Comparison of ENCODE assay signal across 9 cellular contexts in genomic region chr3:195119461-195120198, GRCh38.
DNase-seq lines count a peak whose midpoint lies in the region; ATAC-seq and TF ChIP-seq lines count a peak whose summit lies in the region.
"Had no signal": no experiment of that assay in that cellular context is flagged by ENCODE, and none has a peak within 500 bp of the region (broad histone marks: within the 10 kb centered on the region; RNA-seq: fewer than 3 reads in every experiment).

No MANE protein-coding gene starts in this region.

- H3K9me2 ChIP-seq in Karpas-422 (replicated peaks; ENCODE audit: insufficient read depth, low read length) = no peaks in the 10 kb centered on the region

- H3K9me3 ChIP-seq in HEK293 (ENCODE audit: control insufficient read depth, insufficient read depth, low read depth, low read length) (no peaks in the 10 kb centered on the region), Karpas-422 (ENCODE audit: low read length) (no peaks in the 10 kb centered on the region)

- H4K20me1 ChIP-seq in Karpas-422 (ENCODE audit: insufficient read depth, low read depth, low read length) = peaks cover 68% of the 10 kb centered on the region

- no peak overlapping the region for H3K9ac ChIP-seq in Karpas-422 (ENCODE audit: low read length)

- ATAC-seq in HG02970 (IDR thresholded peaks at IDR 0.05; ENCODE audit: low FRiP score, unreplicated experiment) (no peak), HG03196 (IDR thresholded peaks at IDR 0.05; ENCODE audit: unreplicated experiment) (no peak)

- H3K4me1 ChIP-seq in HEK293 (ENCODE audit: control insufficient read depth, insufficient read depth, low read length) (no peaks in the 10 kb centered on the region), Karpas-422 (ENCODE audit: low read length) (no peaks in the 10 kb centered on the region)

- H3K27ac ChIP-seq in HEK293 (ENCODE audit: extremely low read depth, low read depth, low read length) (no peak overlapping the region), Karpas-422 (ENCODE audit: low read length) (no peak overlapping the region)

- H3K79me2 ChIP-seq in Karpas-422 (ENCODE audit: low read length) = no peaks in the 10 kb centered on the region

- H3K4me3 ChIP-seq in HEK293 (ENCODE audit: low read depth, low read length) (no peak overlapping the region), Karpas-422 (ENCODE audit: low read length) (no peak overlapping the region)

- TF ChIP-seq CTCF in HEK293 (tag by site-specific recombination; IDR thresholded peaks at IDR 0.05) = no peak

- CTCF ChIA-PET in HEK293 (lab: Yijun Ruan, JAX) = interaction anchor here (1.1 to 1.5 kb wide), 3 partner anchors 13 to 437 kb away, joined by 3 to 5 read pairs (median 4); no protein-coding TSS in a partner anchor

- no peak overlapping the region for H3K4me2 ChIP-seq in Karpas-422 (ENCODE audit: low read depth, low read length, poor library complexity, severe bottlenecking)

- H3K27me3 ChIP-seq in Karpas-422 (ENCODE audit: low read length) = no peaks in the 10 kb centered on the region

- POLR2A ChIA-PET in HEK293 (lab: Yijun Ruan, JAX) = interaction anchor here (0.9 kb wide), 1 partner anchor 434 kb away, joined by 4 read pairs; the partner anchor contains the start of gene FAM43A

- peak; percentile 30 for DNase-seq in amniotic stem cell (lab: John Stamatoyannopoulos, UW)
- DNase-seq in iPS DF 19.7 (ENCODE audit: low read depth, low spot score) = peak; percentile 61
- peak; percentile 25 for DNase-seq in stromal cell of bone marrow (ENCODE audit: low read depth)
- DNase-seq in NOMO-1 (lab: John Stamatoyannopoulos, UW; ENCODE audit: unreplicated experiment in 2 of 2) = no peak
- no peak for DNase-seq in Karpas-422
- DNase-seq: activated T-cell treated with anti-CD3 and anti-CD28 coated beads for 4 hours had no signal

- no peak overlapping the region for H2AFZ ChIP-seq in Karpas-422 (ENCODE audit: low read length)

- no peaks in the 10 kb centered on the region for H3K36me3 ChIP-seq in HEK293 (ENCODE audit: control insufficient read depth in 2 of 2, insufficient read depth in 1 of 2, low read length in 2 of 2)
- H3K36me3 ChIP-seq in Karpas-422 (ENCODE audit: insufficient read depth, low read length) = no peaks in the 10 kb centered on the region

TF ChIP-seq in HEK293, 187 proteins besides CTCF, POLR2A, EP300 and RAD21:
- no peak for TF ChIP-seq ZSCAN5A (tag by site-specific recombination; IDR thresholded peaks at IDR 0.05)
- 0 out of 2 replicates have a peak, but pooled peaks have one; percentile 36 for TF ChIP-seq ZNF600 (tag by site-specific recombination; IDR thresholded peaks at IDR 0.05)
- TF ChIP-seq TRIM28 (IDR thresholded peaks at IDR 0.05; ENCODE audit: borderline replicate concordance, low read length) = no peak
- TF ChIP-seq GLIS1 (tag by site-specific recombination; IDR thresholded peaks at IDR 0.05) = peak; percentile 20; the same call in 1 of the 2 replicates
- peak; percentile 57; the same call in 1 of the 2 replicates for TF ChIP-seq ZBTB17 (tag by site-specific recombination; IDR thresholded peaks at IDR 0.05)
TF ChIP-seq in HEK293: peak in this region for 3.

Comparison
In these comparisons a context has a peak if more than half of its experiments do, and no peak if none do; other contexts are left out.
1. DNase-seq: peak in amniotic stem cell (single experiment), iPS DF 19.7 (single experiment) and stromal cell of bone marrow (single experiment); none in NOMO-1 (0 of 2) and Karpas-422 (single experiment).